ENCODE assay signal across 12 cellular contexts in the genomic region with DNA sequence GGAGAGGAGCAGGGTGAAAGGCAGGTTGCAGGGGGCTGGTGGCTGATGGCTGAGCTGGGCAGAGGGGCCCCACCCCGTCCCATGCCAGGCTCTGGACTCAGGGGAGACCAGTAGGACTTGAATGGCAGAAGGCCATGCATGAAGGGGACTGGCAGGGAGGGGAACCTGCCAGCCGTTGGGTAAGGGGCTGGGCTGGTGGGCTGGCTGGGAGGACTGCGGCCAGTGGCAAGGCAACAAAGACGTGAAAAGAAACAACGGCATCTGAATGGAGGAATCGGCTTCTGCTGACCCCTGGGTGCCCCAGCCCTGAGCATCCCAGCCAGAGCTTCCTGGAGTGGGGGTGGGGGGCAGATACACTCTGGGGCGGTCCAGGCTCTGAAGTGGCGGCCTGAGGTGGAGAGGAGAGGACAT. TPM values are rescaled to one million over a fixed set of nuclear protein-coding genes. Genes with fewer than 3 reads are reported as not detected.
DNase-seq lines count a peak whose midpoint lies in the region; ATAC-seq, FAIRE-seq and TF ChIP-seq lines count a peak whose summit lies in the region.
"Had no signal": no experiment of that assay in that cellular context is flagged by ENCODE, and none has a peak within 500 bp of the region (broad histone marks: within the 10 kb centered on the region; RNA-seq: fewer than 3 reads in every experiment).

No MANE protein-coding gene starts in this region.

- no peaks in the 10 kb centered on the region for H3K9me3 Mint-ChIP-seq in central memory CD8-positive, alpha-beta T cell
- H3K9me3 Mint-ChIP-seq: activated naive CD8-positive, alpha-beta T cell treated with anti-CD3 and anti-CD28 coated beads, Interleukin-2, amount 10 ng/mL, durations not matched to agents 7 days and 5 days had no signal

- BruUV-seq in IMR-90 (replicated peaks; lab: Mats Ljungman, UMichigan) = no TSS peak

- peaks cover 8% of the 10 kb centered on the region for H3K36me3 Mint-ChIP-seq in central memory CD8-positive, alpha-beta T cell (ENCODE audit: insufficient read depth)
- H3K36me3 Mint-ChIP-seq: activated naive CD8-positive, alpha-beta T cell treated with anti-CD3 and anti-CD28 coated beads, Interleukin-2, amount 10 ng/mL, durations not matched to agents 7 days and 5 days had no signal

- no peak overlapping the region for H4K8ac ChIP-seq in IMR-90 (ENCODE audit: low read depth in 2 of 2, low read length in 2 of 2)

- TF ChIP-seq POLR2A in IMR-90 (IDR thresholded peaks at IDR 0.05; ENCODE audit: low read depth, low read length) (no peak), right lobe of liver (IDR thresholded peaks at IDR 0.05) (no peak)

- peaks cover 26% of the 10 kb centered on the region for H3K4me1 Mint-ChIP-seq in central memory CD8-positive, alpha-beta T cell
- H3K4me1 Mint-ChIP-seq: activated naive CD8-positive, alpha-beta T cell treated with anti-CD3 and anti-CD28 coated beads, Interleukin-2, amount 10 ng/mL, durations not matched to agents 7 days and 5 days had no signal

- no peak overlapping the region for H3K18ac ChIP-seq in IMR-90 (ENCODE audit: low read depth, low read length)

- H3K4me1 ChIP-seq in IMR-90 (ENCODE audit: control insufficient read depth, insufficient read depth, low read length) (peaks cover 11% of the 10 kb centered on the region), right lobe of liver (peaks cover 0 to 17% (median 2%) of the 10 kb centered on the region in 4 donors), smooth muscle cell (ENCODE audit: low read depth) (peaks cover 26% of the 10 kb centered on the region)

- dilution Hi-C loops in IMR-90 (cut with HindIII; ENCODE audit: low sequenced_read_pairs, unreplicated experiment) = no loop called here

- H3K79me1 ChIP-seq in IMR-90 (ENCODE audit: low read depth in 1 of 2, low read length in 2 of 2) = no peaks in the 10 kb centered on the region

- POLR2A ChIA-PET in IMR-90 (lab: Charles Lee; ENCODE audit: unreplicated experiment) = interaction anchor here (0.5 kb wide), 1 partner anchor 331 kb away, joined by 8 read pairs; no protein-coding TSS in a partner anchor

- no peaks in the 10 kb centered on the region for H3K27me3 Mint-ChIP-seq in central memory CD8-positive, alpha-beta T cell
- H3K27me3 Mint-ChIP-seq: activated naive CD8-positive, alpha-beta T cell treated with anti-CD3 and anti-CD28 coated beads, Interleukin-2, amount 10 ng/mL, durations not matched to agents 7 days and 5 days had no signal

- no peaks in the 10 kb centered on the region; the same call in 1 of the 2 replicates for H4K20me1 ChIP-seq in IMR-90 (ENCODE audit: insufficient read depth, low read length)
- no peaks in the 10 kb centered on the region for H4K20me1 ChIP-seq in smooth muscle cell (ENCODE audit: low read depth)

- no peaks in the 10 kb centered on the region for H3K79me2 ChIP-seq in smooth muscle cell (ENCODE audit: low read depth)

- TF ChIP-seq CTCF in IMR-90 (conservative IDR thresholded peaks at IDR 0.05; ENCODE audit: low read depth, low read length) (no peak), right lobe of liver (IDR thresholded peaks at IDR 0.05) (no peak), smooth muscle cell (IDR thresholded peaks at IDR 0.05; ENCODE audit: borderline replicate concordance, insufficient read depth, poor library complexity, severe bottlenecking) (no peak), D721Med (IDR thresholded peaks at IDR 0.05; ENCODE audit: insufficient read depth, missing control alignments) (no peak)

- TF ChIP-seq RAD21 in IMR-90 (IDR thresholded peaks at IDR 0.05; ENCODE audit: low read length) = no peak

- no peak overlapping the region for H3K23ac ChIP-seq in IMR-90 (ENCODE audit: low read depth, low read length)

- H2BK120ac ChIP-seq in IMR-90 (ENCODE audit: low read depth, low read length) = no peak overlapping the region

- H4K5ac ChIP-seq in IMR-90 (ENCODE audit: low read depth, low read length) = no peak overlapping the region

- FAIRE-seq in D721Med (lab: Jason Lieb, UNC) = no peak
- FAIRE-seq: pancreas had no signal

- no peak overlapping the region for H2AK5ac ChIP-seq in IMR-90 (ENCODE audit: low read depth, low read length)

- H3K27ac ChIP-seq in IMR-90 (ENCODE audit: insufficient read depth, low read length) (no peak overlapping the region), right lobe of liver (no peak overlapping the region), smooth muscle cell (ENCODE audit: low read depth) (peak overlapping the region; percentile 90)
- H3K27ac ChIP-seq: thoracic aorta had no signal

- H3K36me3 ChIP-seq in IMR-90 (ENCODE audit: control insufficient read depth, insufficient read depth, low read length) = no peaks in the 10 kb centered on the region
- no peaks in the 10 kb centered on the region for H3K36me3 ChIP-seq in right lobe of liver
- H3K36me3 ChIP-seq in smooth muscle cell (ENCODE audit: low read depth) = no peaks in the 10 kb centered on the region
- H3K36me3 ChIP-seq: pancreas had no signal

- DNase-seq in IMR-90 = no peak
- no peak for DNase-seq in central memory CD8-positive, alpha-beta T cell (ENCODE audit: low spot score in 2 of 2)
- peak in 1 of 3 donors; percentile 57 for DNase-seq in right lobe of liver
- no peak for DNase-seq in smooth muscle cell (lab: John Stamatoyannopoulos, UW; ENCODE audit: unreplicated experiment)
- no peak for DNase-seq in inferior parietal cortex (ENCODE audit: extremely low spot score)
- DNase-seq in D721Med (ENCODE audit: insufficient read length, low spot score) = no peak
- no peak for DNase-seq in NCI-H524 treated with DMSO at 0.1 percent for 48 hours (lab: John Stamatoyannopoulos, UW)
- DNase-seq: activated naive CD8-positive, alpha-beta T cell treated with anti-CD3 and anti-CD28 coated beads, Interleukin-2, amount 10 ng/mL, durations not matched to agents 7 days and 5 days; NCI-H187 treated with DMSO at 0.1 percent for 48 hours; stimulated activated CD4-positive, alpha-beta T cell treated with anti-CD3 and anti-CD28 coated beads, Interleukin-15, amount 100 ng/mL, for 24 hours had no signal

- peaks cover 5% of the 10 kb centered on the region for H3F3A ChIP-seq in smooth muscle cell (ENCODE audit: low read depth)

- intact Hi-C loops in IMR-90 (cut with micrococcal nuclease) (no loop called here), right lobe of liver (cut with DNase I) (no loop called here)

- H3K27ac Mint-ChIP-seq in central memory CD8-positive, alpha-beta T cell (ENCODE audit: low read depth) = peak overlapping the region; percentile 76

- H3K9me3 ChIP-seq in IMR-90 (ENCODE audit: control insufficient read depth, insufficient read depth, low read length) (no peaks in the 10 kb centered on the region), right lobe of liver (no peaks in the 10 kb centered on the region), smooth muscle cell (replicated peaks; ENCODE audit: low read depth) (no peaks in the 10 kb centered on the region)
- H3K9me3 ChIP-seq: pancreas, thoracic aorta had no signal

- no peak overlapping the region for H2BK20ac ChIP-seq in IMR-90 (ENCODE audit: low read depth, low read length)

- H2AK9ac ChIP-seq in IMR-90 (replicated peaks; ENCODE audit: low read depth, low read length, poor library complexity) = peak overlapping the region; percentile 48

- no peak overlapping the region for H3K4me3 Mint-ChIP-seq in central memory CD8-positive, alpha-beta T cell
- H3K4me3 Mint-ChIP-seq: activated naive CD8-positive, alpha-beta T cell treated with anti-CD3 and anti-CD28 coated beads, Interleukin-2, amount 10 ng/mL, durations not matched to agents 7 days and 5 days had no signal

- no peak overlapping the region for H4K91ac ChIP-seq in IMR-90 (ENCODE audit: insufficient read depth, low read depth, low read length)

- WGBS in IMR-90 (ENCODE audit: extremely low coverage in 2 of 2, insufficient read length in 1 of 2), 2 experiments = 54% methylated on average over 4 of the region's 8 CpGs; no CpG with 5 or more reads in 1 of the 2 experiments
- WGBS in right lobe of liver (ENCODE audit: insufficient coverage, low coverage, low lambda C conversion rate, missing lambda C conversion rate) = 26% methylated on average over 7 of the region's 8 CpGs
- WGBS in smooth muscle cell (ENCODE audit: low lambda C conversion rate) = 51% methylated on average over 7 of the region's 8 CpGs

- H3K56ac ChIP-seq in IMR-90 (ENCODE audit: extremely low read depth, insufficient read depth, low read length) = no peak overlapping the region

- in situ Hi-C loops in IMR-90 (cut with MboI; ENCODE audit: low sequenced_read_pairs) = no loop called here

- ATAC-seq in IMR-90 (ENCODE audit: low read depth) (no peak), right lobe of liver (peak; percentile 1 to 6 (median 4))
- ATAC-seq in central memory CD8-positive, alpha-beta T cell (replicated peaks; ENCODE audit: extremely low read depth, poor library complexity, severe bottlenecking) = no peak

- H3K4ac ChIP-seq in IMR-90 (ENCODE audit: low read depth, low read length) = no peak overlapping the region

- H3K14ac ChIP-seq in IMR-90 (replicated peaks; ENCODE audit: low read depth, low read length) = no peak overlapping the region

- peaks cover 4% of the 10 kb centered on the region for H3K9me1 ChIP-seq in IMR-90 (ENCODE audit: insufficient read depth, low read length)

- CTCF ChIA-PET in IMR-90 (lab: Yijun Ruan, JAX) = interaction anchor here (1.3 kb wide), 1 partner anchor 40 kb away, joined by 6 read pairs; no protein-coding TSS in a partner anchor

- peak overlapping the region; percentile 28 for H2AFZ ChIP-seq in IMR-90 (replicated peaks; ENCODE audit: low read length, poor library complexity)
- H2AFZ ChIP-seq in smooth muscle cell (ENCODE audit: low read depth) = no peak overlapping the region

- H3K27me3 ChIP-seq in IMR-90 (ENCODE audit: control insufficient read depth, insufficient read depth, low read length) (no peaks in the 10 kb centered on the region; the same call in 1 of the 2 replicates), right lobe of liver (no peaks in the 10 kb centered on the region), smooth muscle cell (ENCODE audit: low read depth) (no peaks in the 10 kb centered on the region)
- H3K27me3 ChIP-seq: pancreas had no signal

- H3K4me3 ChIP-seq in IMR-90 (ENCODE audit: insufficient read depth, low read depth, low read length) (no peak overlapping the region), right lobe of liver (no peak overlapping the region), smooth muscle cell (no peak overlapping the region)
- H3K4me3 ChIP-seq: thoracic aorta had no signal

- H3K9ac ChIP-seq in IMR-90 (ENCODE audit: low read depth, low read length) (no peak overlapping the region), smooth muscle cell (ENCODE audit: low read depth) (peak overlapping the region; percentile 52)

- no peak overlapping the region for H2BK5ac ChIP-seq in IMR-90 (ENCODE audit: low read depth, low read length, poor library complexity, severe bottlenecking)

- H2BK15ac ChIP-seq in IMR-90 (ENCODE audit: low read depth, low read length) = no peak overlapping the region

- H3K4me2 ChIP-seq in IMR-90 (ENCODE audit: low read depth, low read length) (no peak overlapping the region), smooth muscle cell (peak overlapping the region; percentile 81)

RNA-seq across cellular contexts. Expression of a gene that starts 11.6 kb away (rescaled TPM):
- 6.4 and 6.8 TPM in 2 replicates for total RNA-seq in IMR-90 (2012; rRNA removed)
- polyA plus RNA-seq in IMR-90 (2012; rRNA removed) = 13.9 and 15.6 TPM in 2 replicates
- polyA plus RNA-seq in IMR-90 (2012; cell fraction: cytosol; rRNA removed) = 5.2 and 10.8 TPM in 2 replicates
- polyA plus RNA-seq in IMR-90 (2012; cell fraction: nucleus; rRNA removed; ENCODE audit: low replicate concordance) = 29.1 and 86.5 TPM in 2 replicates
- 100 to 1,000 TPM in 4 of 6 experiments, 10 to 100 TPM in 2; 75.1 to 320 (median 178) TPM for total RNA-seq in right lobe of liver
- total RNA-seq in smooth muscle cell = 3.3 and 4.4 TPM in 2 replicates
- 3.8 and 5.4 TPM in 2 replicates for polyA plus RNA-seq in smooth muscle cell

RNA-seq across cellular contexts. Expression of a gene that starts 16.9 kb away (rescaled TPM):
- total RNA-seq in IMR-90 (2012; rRNA removed) (1.7 and 2.0 TPM in 2 replicates), right lobe of liver (10 to 100 TPM in 2 of 6 experiments, 1 to 10 TPM in 4; 1.6 to 11.2 (median 8.1) TPM), smooth muscle cell (3.7 and 7.1 TPM in 2 replicates)
- polyA plus RNA-seq in IMR-90 (2012; rRNA removed) (3.8 and 4.0 TPM in 2 replicates), smooth muscle cell (0.54 and 2.1 TPM in 2 replicates)
- polyA plus RNA-seq in IMR-90 (2012; cell fraction: cytosol; rRNA removed) = 0.44 and 2.1 TPM in 2 replicates
- 29.2 and 39.2 TPM in 2 replicates for polyA plus RNA-seq in IMR-90 (2012; cell fraction: nucleus; rRNA removed; ENCODE audit: low replicate concordance)

RNA-seq across cellular contexts. Expression of a gene that starts 20.8 kb away (rescaled TPM):
- 65.3 and 68.1 TPM in 2 replicates for total RNA-seq in IMR-90 (2012; rRNA removed)
- polyA plus RNA-seq in IMR-90 (2012; rRNA removed) = 30.9 and 38.1 TPM in 2 replicates
- 11.6 and 13.7 TPM in 2 replicates for polyA plus RNA-seq in IMR-90 (2012; cell fraction: cytosol; rRNA removed)
- 4.1 and 16.9 TPM in 2 replicates for polyA plus RNA-seq in IMR-90 (2012; cell fraction: nucleus; rRNA removed; ENCODE audit: low replicate concordance)
- 10 to 100 TPM; 14.1 to 25.2 (median 20.7) TPM for total RNA-seq in right lobe of liver
- total RNA-seq in smooth muscle cell = 48.3 and 48.6 TPM in 2 replicates
- polyA plus RNA-seq in smooth muscle cell = 26.1 and 28.6 TPM in 2 replicates

RNA-seq across cellular contexts. Expression of a gene that starts 53.7 kb away (rescaled TPM):
- total RNA-seq in IMR-90 (2012; rRNA removed) (12.2 and 13.1 TPM in 2 replicates), right lobe of liver (1 to 10 TPM; 2.8 to 7.1 (median 4.5) TPM), smooth muscle cell (6.0 and 7.0 TPM in 2 replicates)
- polyA plus RNA-seq in IMR-90 (2012; rRNA removed) (15.4 and 18.1 TPM in 2 replicates), smooth muscle cell (11.0 and 11.9 TPM in 2 replicates)
- polyA plus RNA-seq in IMR-90 (2012; cell fraction: cytosol; rRNA removed) = 12.1 and 14.9 TPM in 2 replicates
- polyA plus RNA-seq in IMR-90 (2012; cell fraction: nucleus; rRNA removed; ENCODE audit: low replicate concordance) = 51.7 and 53.1 TPM in 2 replicates

Comparison
In these comparisons a context has a peak if more than half of its experiments do, and no peak if none do; other contexts are left out.
1. ATAC-seq: peak in right lobe of liver (4 of 4); none in IMR-90 (single experiment) and central memory CD8-positive, alpha-beta T cell (single experiment).